9 cellular contexts compared by ENCODE assay signal in genomic region chr7:102306916-102307677, GRCh38. TPM values are rescaled to one million over a fixed set of nuclear protein-coding genes. Genes with fewer than 3 reads are reported as not detected.
DNase-seq lines count a peak whose midpoint lies in the region; ATAC-seq and TF ChIP-seq lines count a peak whose summit lies in the region.
"Had no signal": no experiment of that assay in that cellular context is flagged by ENCODE, and none has a peak within 500 bp of the region (broad histone marks: within the 10 kb centered on the region; RNA-seq: fewer than 3 reads in every experiment).

No MANE protein-coding gene starts in this region.

- no peak overlapping the region for H3K4me3 ChIP-seq in right lobe of liver
- H3K4me3 ChIP-seq: SK-N-MC had no signal

- no peaks in the 10 kb centered on the region for H3K4me1 ChIP-seq in right lobe of liver

- TF ChIP-seq POLR2A in right lobe of liver (IDR thresholded peaks at IDR 0.05): no peak

- H3K27ac ChIP-seq in right lobe of liver: no peak overlapping the region
- H3K27ac ChIP-seq: SK-N-MC had no signal

- ATAC-seq in GM18511 (IDR thresholded peaks at IDR 0.05; ENCODE audit: unreplicated experiment) (peak; percentile 80), HG02852 (IDR thresholded peaks at IDR 0.05; ENCODE audit: unreplicated experiment) (peak; percentile 70), right lobe of liver (peak; percentile 64 to 84 (median 71))

- peak; percentile 73 for DNase-seq in Ammon's horn (ENCODE audit: low spot score)
- peak; percentile 27 for DNase-seq in NCI-H2171 (lab: John Stamatoyannopoulos, UW)
- peak in 31 of 56 donors; percentile 5 to 62 (median 33) for DNase-seq in amygdala (lab: John Stamatoyannopoulos, UW)
- peak in 1 of 3 donors; percentile 54 for DNase-seq in right lobe of liver
- DNase-seq in Kasumi-1 (lab: John Stamatoyannopoulos, UW): no peak
- DNase-seq in stimulated activated CD4-positive, alpha-beta T cell treated with anti-CD3 and anti-CD28 coated beads, Interleukin-4, amount 100 ng/mL, for 24 hours: no peak

- H3K9me3 ChIP-seq in right lobe of liver: no peaks in the 10 kb centered on the region

- intact Hi-C loops in right lobe of liver (cut with DNase I): no loop called here

- WGBS in right lobe of liver (ENCODE audit: insufficient coverage, low coverage, low lambda C conversion rate, missing lambda C conversion rate): 47% methylated on average over 4 of the region's 17 CpGs

- TF ChIP-seq CTCF in right lobe of liver (IDR thresholded peaks at IDR 0.05): no peak

- H3K36me3 ChIP-seq in right lobe of liver: no peaks in the 10 kb centered on the region

- H3K27me3 ChIP-seq in right lobe of liver: no peaks in the 10 kb centered on the region

RNA-seq across cellular contexts. Expression of gene SH2B2, which starts 20.4 kb away (rescaled TPM):
- total RNA-seq in right lobe of liver: 1 to 10 TPM; 1.7 to 3.1 (median 2.6) TPM

RNA-seq across cellular contexts. Expression of gene SPDYE6, which starts 49.1 kb away (rescaled TPM):
- not detected for total RNA-seq in right lobe of liver

Comparison
In these comparisons a context has a peak if more than half of its experiments do, and no peak if none do; other contexts are left out.
1. DNase-seq: peak in Ammon's horn (single experiment), NCI-H2171 (single experiment) and amygdala (31 of 56); none in Kasumi-1 (0 of 2) and stimulated activated CD4-positive, alpha-beta T cell treated with anti-CD3 and anti-CD28 coated beads, Interleukin-4, amount 100 ng/mL, for 24 hours (single experiment).
2. Peak in every context shown above with its lines, with median percentiles within 50 percentile points of each other: ATAC-seq.